In the genomic region with DNA sequence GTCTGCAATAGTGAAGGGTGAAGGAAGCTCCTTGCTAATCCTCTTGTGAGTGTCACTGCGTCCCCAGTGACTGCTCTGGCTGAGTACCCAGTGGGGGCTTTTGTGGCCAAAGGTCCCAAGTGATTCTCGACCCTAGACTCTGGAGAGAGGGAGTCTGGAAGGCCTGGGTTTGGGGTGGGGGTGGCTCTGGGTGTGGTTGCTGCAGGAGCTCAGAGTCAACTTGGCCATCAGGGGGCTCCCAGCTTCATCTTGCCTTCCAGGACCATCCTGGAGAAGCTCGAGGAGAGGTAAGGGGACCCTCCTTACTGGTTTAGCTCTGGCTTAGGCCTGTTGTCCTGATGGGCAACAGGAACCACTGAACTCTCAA, we compare ENCODE assay signal across 1 cellular context.
TF ChIP-seq lines count a peak whose summit lies in the region.

No MANE protein-coding gene starts in this region.

TF ChIP-seq in HepG2, 621 proteins besides CTCF, POLR2A, EP300 and RAD21 (continues in another document):
- TF ChIP-seq KLF15 (CRISPR knock-in tag; IDR thresholded peaks at IDR 0.05; ENCODE audit: borderline replicate concordance) = no peak
- TF ChIP-seq NFE2L2 (IDR thresholded peaks at IDR 0.05; ENCODE audit: low read length) = no peak
- TF ChIP-seq, protein P1, sequence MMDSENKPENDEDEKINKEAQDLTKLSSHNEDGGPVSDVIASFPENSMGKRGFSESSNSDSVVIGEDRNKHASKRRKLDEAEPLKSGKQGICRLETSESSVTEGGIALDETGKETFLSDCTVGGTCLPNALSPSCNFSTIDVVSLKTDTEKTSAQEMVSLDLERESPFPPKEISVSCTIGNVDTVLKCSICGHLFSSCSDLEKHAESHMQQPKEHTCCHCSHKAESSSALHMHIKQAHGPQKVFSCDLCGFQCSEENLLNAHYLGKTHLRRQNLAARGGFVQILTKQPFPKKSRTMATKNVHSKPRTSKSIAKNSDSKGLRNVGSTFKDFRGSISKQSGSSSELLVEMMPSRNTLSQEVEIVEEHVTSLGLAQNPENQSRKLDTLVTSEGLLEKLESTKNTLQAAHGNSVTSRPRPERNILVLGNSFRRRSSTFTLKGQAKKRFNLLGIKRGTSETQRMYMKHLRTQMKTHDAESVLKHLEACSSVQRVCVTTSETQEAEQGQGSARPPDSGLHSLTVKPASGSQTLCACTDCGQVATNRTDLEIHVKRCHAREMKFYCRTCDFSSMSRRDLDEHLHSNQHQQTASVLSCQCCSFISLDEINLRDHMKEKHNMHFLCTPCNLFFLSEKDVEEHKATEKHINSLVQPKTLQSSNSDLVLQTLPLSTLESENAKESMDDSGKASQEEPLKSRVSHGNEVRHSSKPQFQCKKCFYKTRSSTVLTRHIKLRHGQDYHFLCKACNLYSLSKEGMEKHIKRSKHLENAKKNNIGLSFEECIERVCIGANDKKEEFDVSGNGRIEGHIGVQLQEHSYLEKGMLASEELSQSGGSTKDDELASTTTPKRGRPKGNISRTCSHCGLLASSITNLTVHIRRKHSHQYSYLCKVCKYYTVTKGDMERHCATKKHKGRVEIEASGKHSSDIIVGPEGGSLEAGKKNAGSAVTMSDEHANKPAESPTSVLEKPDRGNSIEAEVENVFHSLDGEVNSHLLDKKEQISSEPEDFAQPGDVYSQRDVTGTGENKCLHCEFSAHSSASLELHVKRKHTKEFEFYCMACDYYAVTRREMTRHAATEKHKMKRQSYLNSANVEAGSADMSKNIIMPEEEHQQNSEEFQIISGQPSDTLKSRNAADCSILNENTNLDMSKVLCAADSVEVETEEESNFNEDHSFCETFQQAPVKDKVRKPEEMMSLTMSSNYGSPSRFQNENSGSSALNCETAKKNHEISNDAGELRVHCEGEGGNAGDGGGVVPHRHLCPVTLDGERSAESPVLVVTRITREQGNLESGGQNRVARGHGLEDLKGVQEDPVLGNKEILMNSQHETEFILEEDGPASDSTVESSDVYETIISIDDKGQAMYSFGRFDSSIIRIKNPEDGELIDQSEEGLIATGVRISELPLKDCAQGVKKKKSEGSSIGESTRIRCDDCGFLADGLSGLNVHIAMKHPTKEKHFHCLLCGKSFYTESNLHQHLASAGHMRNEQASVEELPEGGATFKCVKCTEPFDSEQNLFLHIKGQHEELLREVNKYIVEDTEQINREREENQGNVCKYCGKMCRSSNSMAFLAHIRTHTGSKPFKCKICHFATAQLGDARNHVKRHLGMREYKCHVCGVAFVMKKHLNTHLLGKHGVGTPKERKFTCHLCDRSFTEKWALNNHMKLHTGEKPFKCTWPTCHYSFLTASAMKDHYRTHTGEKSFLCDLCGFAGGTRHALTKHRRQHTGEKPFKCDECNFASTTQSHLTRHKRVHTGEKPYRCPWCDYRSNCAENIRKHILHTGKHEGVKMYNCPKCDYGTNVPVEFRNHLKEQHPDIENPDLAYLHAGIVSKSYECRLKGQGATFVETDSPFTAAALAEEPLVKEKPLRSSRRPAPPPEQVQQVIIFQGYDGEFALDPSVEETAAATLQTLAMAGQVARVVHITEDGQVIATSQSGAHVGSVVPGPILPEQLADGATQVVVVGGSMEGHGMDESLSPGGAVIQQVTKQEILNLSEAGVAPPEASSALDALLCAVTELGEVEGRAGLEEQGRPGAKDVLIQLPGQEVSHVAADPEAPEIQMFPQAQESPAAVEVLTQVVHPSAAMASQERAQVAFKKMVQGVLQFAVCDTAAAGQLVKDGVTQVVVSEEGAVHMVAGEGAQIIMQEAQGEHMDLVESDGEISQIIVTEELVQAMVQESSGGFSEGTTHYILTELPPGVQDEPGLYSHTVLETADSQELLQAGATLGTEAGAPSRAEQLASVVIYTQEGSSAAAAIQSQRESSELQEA (CRISPR knock-in tag; IDR thresholded peaks at IDR 0.05; ENCODE audit: not compliant biosample characterization) = no peak
- TF ChIP-seq ERF (CRISPR knock-in tag; IDR thresholded peaks at IDR 0.05) = no peak
- TF ChIP-seq, protein P2, sequence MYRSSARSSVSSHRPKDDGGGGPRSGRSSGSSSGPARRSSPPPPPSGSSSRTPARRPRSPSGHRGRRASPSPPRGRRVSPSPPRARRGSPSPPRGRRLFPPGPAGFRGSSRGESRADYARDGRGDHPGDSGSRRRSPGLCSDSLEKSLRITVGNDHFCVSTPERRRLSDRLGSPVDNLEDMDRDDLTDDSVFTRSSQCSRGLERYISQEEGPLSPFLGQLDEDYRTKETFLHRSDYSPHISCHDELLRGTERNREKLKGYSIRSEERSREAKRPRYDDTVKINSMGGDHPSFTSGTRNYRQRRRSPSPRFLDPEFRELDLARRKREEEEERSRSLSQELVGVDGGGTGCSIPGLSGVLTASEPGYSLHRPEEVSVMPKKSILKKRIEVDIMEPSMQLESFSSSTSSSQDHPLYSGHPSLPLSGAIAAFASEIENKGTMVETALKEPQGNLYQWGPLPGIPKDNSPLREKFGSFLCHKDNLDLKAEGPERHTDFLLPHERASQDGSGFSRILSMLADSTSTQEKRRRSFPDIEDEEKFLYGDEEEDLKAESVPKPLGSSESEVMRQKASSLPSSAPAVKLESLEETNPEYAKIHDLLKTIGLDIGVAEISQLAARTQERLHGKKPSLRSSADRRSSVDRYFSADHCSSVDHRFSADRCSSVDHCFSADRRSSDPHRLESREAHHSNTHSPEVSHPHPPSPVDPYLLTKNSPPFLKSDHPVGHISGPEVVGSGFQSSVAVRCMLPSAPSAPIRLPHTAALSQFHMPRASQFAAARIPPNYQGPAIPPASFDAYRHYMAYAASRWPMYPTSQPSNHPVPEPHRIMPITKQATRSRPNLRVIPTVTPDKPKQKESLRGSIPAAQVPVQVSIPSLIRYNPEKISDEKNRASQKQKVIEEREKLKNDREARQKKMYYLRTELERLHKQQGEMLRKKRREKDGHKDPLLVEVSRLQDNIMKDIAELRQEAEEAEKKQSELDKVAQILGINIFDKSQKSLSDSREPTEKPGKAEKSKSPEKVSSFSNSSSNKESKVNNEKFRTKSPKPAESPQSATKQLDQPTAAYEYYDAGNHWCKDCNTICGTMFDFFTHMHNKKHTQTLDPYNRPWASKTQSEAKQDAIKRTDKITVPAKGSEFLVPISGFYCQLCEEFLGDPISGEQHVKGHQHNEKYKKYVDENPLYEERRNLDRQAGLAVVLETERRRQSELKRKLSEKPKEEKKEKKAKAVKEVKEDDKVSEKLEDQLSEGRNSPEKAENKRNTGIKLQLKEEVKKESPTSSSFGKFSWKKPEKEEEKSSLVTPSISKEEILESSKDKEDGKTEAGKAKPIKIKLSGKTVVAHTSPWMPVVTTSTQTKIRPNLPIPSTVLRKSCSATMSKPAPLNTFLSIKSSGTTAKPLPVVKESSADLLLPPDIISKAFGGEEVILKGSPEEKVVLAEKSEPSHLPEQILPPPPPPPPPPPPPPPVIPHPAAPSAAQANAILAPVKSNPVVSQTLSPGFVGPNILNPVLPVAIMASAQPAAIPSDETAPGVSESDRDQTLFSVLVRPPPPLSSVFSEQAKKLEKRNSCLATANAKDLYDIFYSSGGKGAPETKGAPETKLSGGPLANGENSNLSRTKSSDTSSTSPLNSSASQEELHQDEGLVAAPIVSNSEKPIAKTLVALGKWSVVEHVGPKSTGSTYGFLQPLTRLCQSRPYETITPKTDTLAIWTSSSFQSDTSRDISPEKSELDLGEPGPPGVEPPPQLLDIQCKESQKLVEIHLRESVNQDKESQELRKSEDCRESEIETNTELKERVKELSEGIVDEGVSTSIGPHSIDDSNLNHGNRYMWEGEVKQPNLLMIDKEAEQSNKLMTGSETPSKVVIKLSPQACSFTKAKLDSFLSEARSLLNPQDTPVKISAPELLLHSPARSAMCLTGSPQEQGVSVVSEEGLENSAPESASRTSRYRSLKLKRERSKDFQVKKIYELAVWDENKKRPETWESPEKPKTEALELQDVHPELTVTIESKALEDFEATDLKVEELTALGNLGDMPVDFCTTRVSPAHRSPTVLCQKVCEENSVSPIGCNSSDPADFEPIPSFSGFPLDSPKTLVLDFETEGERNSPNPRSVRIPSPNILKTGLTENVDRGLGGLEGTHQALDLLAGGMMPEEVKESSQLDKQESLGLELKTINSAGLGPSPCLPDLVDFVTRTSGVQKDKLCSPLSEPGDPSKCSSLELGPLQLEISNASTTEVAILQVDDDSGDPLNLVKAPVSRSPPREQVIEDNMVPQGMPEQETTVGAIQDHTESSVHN (CRISPR knock-in tag; IDR thresholded peaks at IDR 0.05) = no peak
- no peak for TF ChIP-seq HNRNPLL (IDR thresholded peaks at IDR 0.05; ENCODE audit: low read depth, low read length, poor library complexity, severe bottlenecking)
- 0 out of 2 replicates have a peak, but pooled peaks have one; percentile 11 for TF ChIP-seq SIN3A (IDR thresholded peaks at IDR 0.05; ENCODE audit: borderline replicate concordance, low read depth, low read length)
- TF ChIP-seq, protein P3, sequence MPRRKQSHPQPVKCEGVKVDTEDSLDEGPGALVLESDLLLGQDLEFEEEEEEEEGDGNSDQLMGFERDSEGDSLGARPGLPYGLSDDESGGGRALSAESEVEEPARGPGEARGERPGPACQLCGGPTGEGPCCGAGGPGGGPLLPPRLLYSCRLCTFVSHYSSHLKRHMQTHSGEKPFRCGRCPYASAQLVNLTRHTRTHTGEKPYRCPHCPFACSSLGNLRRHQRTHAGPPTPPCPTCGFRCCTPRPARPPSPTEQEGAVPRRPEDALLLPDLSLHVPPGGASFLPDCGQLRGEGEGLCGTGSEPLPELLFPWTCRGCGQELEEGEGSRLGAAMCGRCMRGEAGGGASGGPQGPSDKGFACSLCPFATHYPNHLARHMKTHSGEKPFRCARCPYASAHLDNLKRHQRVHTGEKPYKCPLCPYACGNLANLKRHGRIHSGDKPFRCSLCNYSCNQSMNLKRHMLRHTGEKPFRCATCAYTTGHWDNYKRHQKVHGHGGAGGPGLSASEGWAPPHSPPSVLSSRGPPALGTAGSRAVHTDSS (CRISPR knock-in tag; conservative IDR thresholded peaks at IDR 0.05) = no peak
- no peak for TF ChIP-seq SRSF9 (IDR thresholded peaks at IDR 0.05; ENCODE audit: borderline replicate concordance, insufficient read depth, low read depth, low read length, poor library complexity, severe bottlenecking)
- no peak for TF ChIP-seq ZSCAN31 (CRISPR knock-in tag; IDR thresholded peaks at IDR 0.05; ENCODE audit: low read depth)
- no peak for TF ChIP-seq KAT2B (IDR thresholded peaks at IDR 0.05; ENCODE audit: borderline replicate concordance, low read depth, low read length)
- TF ChIP-seq, protein P4, sequence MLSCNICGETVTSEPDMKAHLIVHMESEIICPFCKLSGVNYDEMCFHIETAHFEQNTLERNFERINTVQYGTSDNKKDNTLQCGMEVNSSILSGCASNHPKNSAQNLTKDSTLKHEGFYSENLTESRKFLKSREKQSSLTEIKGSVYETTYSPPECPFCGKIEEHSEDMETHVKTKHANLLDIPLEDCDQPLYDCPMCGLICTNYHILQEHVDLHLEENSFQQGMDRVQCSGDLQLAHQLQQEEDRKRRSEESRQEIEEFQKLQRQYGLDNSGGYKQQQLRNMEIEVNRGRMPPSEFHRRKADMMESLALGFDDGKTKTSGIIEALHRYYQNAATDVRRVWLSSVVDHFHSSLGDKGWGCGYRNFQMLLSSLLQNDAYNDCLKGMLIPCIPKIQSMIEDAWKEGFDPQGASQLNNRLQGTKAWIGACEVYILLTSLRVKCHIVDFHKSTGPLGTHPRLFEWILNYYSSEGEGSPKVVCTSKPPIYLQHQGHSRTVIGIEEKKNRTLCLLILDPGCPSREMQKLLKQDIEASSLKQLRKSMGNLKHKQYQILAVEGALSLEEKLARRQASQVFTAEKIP (CRISPR knock-in tag; IDR thresholded peaks at IDR 0.05; ENCODE audit: borderline replicate concordance) = no peak
- TF ChIP-seq KLF11 (CRISPR knock-in tag; IDR thresholded peaks at IDR 0.05) = no peak
- no peak for TF ChIP-seq CAMTA2 (CRISPR knock-in tag; IDR thresholded peaks at IDR 0.05; ENCODE audit: borderline replicate concordance)
- TF ChIP-seq, protein P5, sequence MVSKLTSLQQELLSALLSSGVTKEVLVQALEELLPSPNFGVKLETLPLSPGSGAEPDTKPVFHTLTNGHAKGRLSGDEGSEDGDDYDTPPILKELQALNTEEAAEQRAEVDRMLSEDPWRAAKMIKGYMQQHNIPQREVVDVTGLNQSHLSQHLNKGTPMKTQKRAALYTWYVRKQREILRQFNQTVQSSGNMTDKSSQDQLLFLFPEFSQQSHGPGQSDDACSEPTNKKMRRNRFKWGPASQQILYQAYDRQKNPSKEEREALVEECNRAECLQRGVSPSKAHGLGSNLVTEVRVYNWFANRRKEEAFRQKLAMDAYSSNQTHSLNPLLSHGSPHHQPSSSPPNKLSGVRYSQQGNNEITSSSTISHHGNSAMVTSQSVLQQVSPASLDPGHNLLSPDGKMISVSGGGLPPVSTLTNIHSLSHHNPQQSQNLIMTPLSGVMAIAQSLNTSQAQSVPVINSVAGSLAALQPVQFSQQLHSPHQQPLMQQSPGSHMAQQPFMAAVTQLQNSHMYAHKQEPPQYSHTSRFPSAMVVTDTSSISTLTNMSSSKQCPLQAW (CRISPR knock-in tag; IDR thresholded peaks at IDR 0.05) = 0 out of 2 replicates have a peak, but pooled peaks have one; percentile 40
- no peak for TF ChIP-seq ZNF614 (CRISPR knock-in tag; IDR thresholded peaks at IDR 0.05; ENCODE audit: borderline replicate concordance)
- TF ChIP-seq ZNF337 (CRISPR knock-in tag; IDR thresholded peaks at IDR 0.05; ENCODE audit: borderline replicate concordance, low read depth) = no peak
- TF ChIP-seq, protein P6, sequence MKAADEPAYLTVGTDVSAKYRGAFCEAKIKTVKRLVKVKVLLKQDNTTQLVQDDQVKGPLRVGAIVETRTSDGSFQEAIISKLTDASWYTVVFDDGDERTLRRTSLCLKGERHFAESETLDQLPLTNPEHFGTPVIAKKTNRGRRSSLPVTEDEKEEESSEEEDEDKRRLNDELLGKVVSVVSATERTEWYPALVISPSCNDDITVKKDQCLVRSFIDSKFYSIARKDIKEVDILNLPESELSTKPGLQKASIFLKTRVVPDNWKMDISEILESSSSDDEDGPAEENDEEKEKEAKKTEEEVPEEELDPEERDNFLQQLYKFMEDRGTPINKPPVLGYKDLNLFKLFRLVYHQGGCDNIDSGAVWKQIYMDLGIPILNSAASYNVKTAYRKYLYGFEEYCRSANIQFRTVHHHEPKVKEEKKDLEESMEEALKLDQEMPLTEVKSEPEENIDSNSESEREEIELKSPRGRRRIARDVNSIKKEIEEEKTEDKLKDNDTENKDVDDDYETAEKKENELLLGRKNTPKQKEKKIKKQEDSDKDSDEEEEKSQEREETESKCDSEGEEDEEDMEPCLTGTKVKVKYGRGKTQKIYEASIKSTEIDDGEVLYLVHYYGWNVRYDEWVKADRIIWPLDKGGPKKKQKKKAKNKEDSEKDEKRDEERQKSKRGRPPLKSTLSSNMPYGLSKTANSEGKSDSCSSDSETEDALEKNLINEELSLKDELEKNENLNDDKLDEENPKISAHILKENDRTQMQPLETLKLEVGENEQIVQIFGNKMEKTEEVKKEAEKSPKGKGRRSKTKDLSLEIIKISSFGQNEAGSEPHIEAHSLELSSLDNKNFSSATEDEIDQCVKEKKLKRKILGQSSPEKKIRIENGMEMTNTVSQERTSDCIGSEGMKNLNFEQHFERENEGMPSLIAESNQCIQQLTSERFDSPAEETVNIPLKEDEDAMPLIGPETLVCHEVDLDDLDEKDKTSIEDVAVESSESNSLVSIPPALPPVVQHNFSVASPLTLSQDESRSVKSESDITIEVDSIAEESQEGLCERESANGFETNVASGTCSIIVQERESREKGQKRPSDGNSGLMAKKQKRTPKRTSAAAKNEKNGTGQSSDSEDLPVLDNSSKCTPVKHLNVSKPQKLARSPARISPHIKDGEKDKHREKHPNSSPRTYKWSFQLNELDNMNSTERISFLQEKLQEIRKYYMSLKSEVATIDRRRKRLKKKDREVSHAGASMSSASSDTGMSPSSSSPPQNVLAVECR (CRISPR knock-in tag; IDR thresholded peaks at IDR 0.05; ENCODE audit: borderline replicate concordance) = 0 out of 2 replicates have a peak, but pooled peaks have one; percentile 7
- TF ChIP-seq POLR2G (IDR thresholded peaks at IDR 0.05; ENCODE audit: low read depth, low read length) = no peak
- no peak for TF ChIP-seq ZNF557 (CRISPR knock-in tag; IDR thresholded peaks at IDR 0.05)
- no peak for TF ChIP-seq FOXP1 (IDR thresholded peaks at IDR 0.05)
- TF ChIP-seq FOXP1 (CRISPR knock-in tag; IDR thresholded peaks at IDR 0.05) = no peak
- no peak for TF ChIP-seq JARID2 (CRISPR knock-in tag; IDR thresholded peaks at IDR 0.05; ENCODE audit: insufficient replicate concordance)
- TF ChIP-seq NR1H2 (CRISPR knock-in tag; IDR thresholded peaks at IDR 0.05; ENCODE audit: borderline replicate concordance, low read depth) = no peak
